8 cellular contexts compared by ENCODE assay signal in the genomic region with DNA sequence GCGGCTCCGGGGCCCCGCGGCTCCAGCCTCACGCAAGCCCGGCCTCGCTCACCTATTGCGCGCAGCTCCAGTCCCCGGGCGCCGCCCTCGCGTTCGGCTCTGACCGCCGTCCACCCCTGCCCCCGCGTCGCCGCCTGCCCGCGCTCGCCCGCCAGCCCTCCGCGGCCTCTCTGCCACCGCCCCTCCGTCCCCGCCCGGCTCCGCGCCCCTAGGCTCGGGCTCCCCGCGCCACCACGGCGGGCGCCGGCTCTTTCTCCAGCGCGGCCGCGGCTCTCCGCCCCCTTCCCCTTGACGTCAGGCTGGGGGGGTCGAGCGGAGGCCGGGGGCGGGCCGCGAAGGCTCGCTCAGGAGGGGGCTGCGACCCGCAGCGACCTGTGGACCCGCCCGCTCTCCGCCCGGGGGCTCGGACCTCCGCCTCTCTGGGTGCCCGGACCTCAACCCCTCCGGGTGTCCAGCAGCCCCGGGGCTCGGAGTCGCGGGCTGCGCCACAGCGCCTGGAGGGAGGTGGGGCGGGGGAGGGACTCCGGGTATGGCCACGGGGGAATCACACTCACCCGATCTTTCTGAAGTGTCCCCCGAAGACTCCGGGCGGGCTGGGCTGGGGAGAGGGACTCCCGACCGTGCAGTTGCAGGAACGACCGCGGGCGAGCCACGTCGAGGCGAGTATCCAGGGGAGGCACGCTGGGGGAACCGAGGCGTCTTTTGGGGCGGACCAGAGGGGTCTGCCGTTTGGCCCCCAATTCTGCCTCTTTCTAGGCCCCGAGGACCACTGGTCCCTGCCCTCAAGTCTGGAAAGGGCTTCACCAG. TPM values are rescaled to one million over a fixed set of nuclear protein-coding genes. Genes with fewer than 3 reads are reported as not detected.
A peak's percentile ranks its signal among the peaks of the same experiment; 100 is the strongest.
DNase-seq lines count a peak whose midpoint lies in the region; ATAC-seq lines count a peak whose summit lies in the region.

A gene with protein sequence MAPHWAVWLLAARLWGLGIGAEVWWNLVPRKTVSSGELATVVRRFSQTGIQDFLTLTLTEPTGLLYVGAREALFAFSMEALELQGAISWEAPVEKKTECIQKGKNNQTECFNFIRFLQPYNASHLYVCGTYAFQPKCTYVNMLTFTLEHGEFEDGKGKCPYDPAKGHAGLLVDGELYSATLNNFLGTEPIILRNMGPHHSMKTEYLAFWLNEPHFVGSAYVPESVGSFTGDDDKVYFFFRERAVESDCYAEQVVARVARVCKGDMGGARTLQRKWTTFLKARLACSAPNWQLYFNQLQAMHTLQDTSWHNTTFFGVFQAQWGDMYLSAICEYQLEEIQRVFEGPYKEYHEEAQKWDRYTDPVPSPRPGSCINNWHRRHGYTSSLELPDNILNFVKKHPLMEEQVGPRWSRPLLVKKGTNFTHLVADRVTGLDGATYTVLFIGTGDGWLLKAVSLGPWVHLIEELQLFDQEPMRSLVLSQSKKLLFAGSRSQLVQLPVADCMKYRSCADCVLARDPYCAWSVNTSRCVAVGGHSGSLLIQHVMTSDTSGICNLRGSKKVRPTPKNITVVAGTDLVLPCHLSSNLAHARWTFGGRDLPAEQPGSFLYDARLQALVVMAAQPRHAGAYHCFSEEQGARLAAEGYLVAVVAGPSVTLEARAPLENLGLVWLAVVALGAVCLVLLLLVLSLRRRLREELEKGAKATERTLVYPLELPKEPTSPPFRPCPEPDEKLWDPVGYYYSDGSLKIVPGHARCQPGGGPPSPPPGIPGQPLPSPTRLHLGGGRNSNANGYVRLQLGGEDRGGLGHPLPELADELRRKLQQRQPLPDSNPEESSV (minus strand): TSS at position 257 of the 807 bp plus-strand sequence. CDS start 2,194 bp downstream, outside the sequence.

- H2AFZ ChIP-seq in neuron (ENCODE audit: low read depth, low read length): peak within 1 kb of the TSS; percentile 69

- H3K4me3 ChIP-seq in NT2/D1 (ENCODE audit: insufficient read length, low read depth): peak within 1 kb of the TSS; percentile 83
- H3K4me3 ChIP-seq in neuron (ENCODE audit: low read length): peak within 1 kb of the TSS; percentile 76
- peak within 1 kb of the TSS; percentile 89 to 96 for H3K4me3 ChIP-seq in aorta (ENCODE audit: low read length in 2 of 2)

- peaks cover 29% of the 10 kb centered on the region for H3K4me1 ChIP-seq in NT2/D1 (ENCODE audit: insufficient read depth, insufficient read length)
- H3K4me1 ChIP-seq in neuron (ENCODE audit: insufficient read depth, low read length): peaks cover 17% of the 10 kb centered on the region
- no peaks in the 10 kb centered on the region for H3K4me1 ChIP-seq in aorta (ENCODE audit: control insufficient read depth in 1 of 2, insufficient read depth in 2 of 2, low read length in 2 of 2)

- H3K27ac ChIP-seq in aorta (ENCODE audit: low read depth in 1 of 2, low read length in 2 of 2): peak within 1 kb of the TSS; percentile 85 to 96

- H3K27me3 ChIP-seq in NT2/D1 (ENCODE audit: insufficient read depth, insufficient read length): peaks cover 3% of the 10 kb centered on the region
- no peaks in the 10 kb centered on the region for H3K27me3 ChIP-seq in neuron (ENCODE audit: insufficient read depth, low read length)
- no peaks in the 10 kb centered on the region for H3K27me3 ChIP-seq in aorta (ENCODE audit: control insufficient read depth in 1 of 2, insufficient read depth in 2 of 2, low read length in 1 of 2)

- WGBS in aorta, 2 donors: 0 to 1% methylated on average over 33 to 92 of the region's 92 CpGs

- no peaks in the 10 kb centered on the region for H3K9me3 ChIP-seq in NT2/D1 (ENCODE audit: insufficient read depth, low read length)
- no peaks in the 10 kb centered on the region for H3K9me3 ChIP-seq in neuron (ENCODE audit: low read length)
- H3K9me3 ChIP-seq in aorta (ENCODE audit: control insufficient read depth, low read length): no peaks in the 10 kb centered on the region

- H3K9ac ChIP-seq in NT2/D1 (ENCODE audit: insufficient read length, low read depth): peak within 1 kb of the TSS; percentile 90

- peaks cover 30% of the 10 kb centered on the region for H3K36me3 ChIP-seq in NT2/D1 (ENCODE audit: insufficient read depth, insufficient read length, low read length)
- peaks cover 26% of the 10 kb centered on the region for H3K36me3 ChIP-seq in neuron (ENCODE audit: insufficient read depth, low read length)
- H3K36me3 ChIP-seq in aorta (ENCODE audit: control insufficient read depth in 1 of 2, insufficient read depth in 2 of 2, low read length in 1 of 2): peaks cover 0 to 4% of the 10 kb centered on the region in 2 donors

- peak; percentile 46 for DNase-seq in NCI-H2196 (lab: John Stamatoyannopoulos, UW; ENCODE audit: unreplicated experiment)
- DNase-seq in NCI-H2196 treated with DMSO at 0.1 percent for 48 hours (lab: John Stamatoyannopoulos, UW; ENCODE audit: unreplicated experiment): no peak
- no peak for DNase-seq in NT2/D1 (ENCODE audit: low read depth, low spot score)
- peak; percentile 36 for DNase-seq in activated gamma-delta T cell treated with anti-CD3 and anti-CD28 coated beads, Interleukin-2, amount 50 U/mL, for 16 hours (ENCODE audit: low read depth)
- DNase-seq in globus pallidus (ENCODE audit: low spot score): peak; percentile 82
- peak; percentile 78 to 91 for DNase-seq in aorta
- DNase-seq in NCI-H526 treated with DMSO at 0.1 percent for 48 hours (lab: John Stamatoyannopoulos, UW): no peak

- intact Hi-C loops in aorta (cut with DNase I): loop anchor here (1.0 to 2.0 kb wide), 2 partner anchors 17 to 37 kb away; no protein-coding TSS in a partner anchor

- peak; percentile 71 for ATAC-seq in aorta (ENCODE audit: low FRiP score)

RNA-seq across cellular contexts. Expression of the gene that starts here (rescaled TPM):
- 10 to 100 TPM; 49.6 to 55.6 TPM for total RNA-seq in aorta
- 10 to 100 TPM in 1 of 2 donors, 1 to 10 TPM in 1; 6.1 to 38.8 TPM for polyA plus RNA-seq in aorta

Comparison
In these comparisons a context has a peak if more than half of its experiments do, and no peak if none do; other contexts are left out.
1. DNase-seq: peak in NCI-H2196 (single experiment), activated gamma-delta T cell treated with anti-CD3 and anti-CD28 coated beads, Interleukin-2, amount 50 U/mL, for 16 hours (single experiment), globus pallidus (single experiment) and aorta (2 of 2); none in NCI-H2196 treated with DMSO at 0.1 percent for 48 hours (single experiment), NT2/D1 (single experiment) and NCI-H526 treated with DMSO at 0.1 percent for 48 hours (single experiment).
2. Peak in every context shown above with its lines, with median percentiles within 50 percentile points of each other: H3K4me3 ChIP-seq.